In the genomic region with DNA sequence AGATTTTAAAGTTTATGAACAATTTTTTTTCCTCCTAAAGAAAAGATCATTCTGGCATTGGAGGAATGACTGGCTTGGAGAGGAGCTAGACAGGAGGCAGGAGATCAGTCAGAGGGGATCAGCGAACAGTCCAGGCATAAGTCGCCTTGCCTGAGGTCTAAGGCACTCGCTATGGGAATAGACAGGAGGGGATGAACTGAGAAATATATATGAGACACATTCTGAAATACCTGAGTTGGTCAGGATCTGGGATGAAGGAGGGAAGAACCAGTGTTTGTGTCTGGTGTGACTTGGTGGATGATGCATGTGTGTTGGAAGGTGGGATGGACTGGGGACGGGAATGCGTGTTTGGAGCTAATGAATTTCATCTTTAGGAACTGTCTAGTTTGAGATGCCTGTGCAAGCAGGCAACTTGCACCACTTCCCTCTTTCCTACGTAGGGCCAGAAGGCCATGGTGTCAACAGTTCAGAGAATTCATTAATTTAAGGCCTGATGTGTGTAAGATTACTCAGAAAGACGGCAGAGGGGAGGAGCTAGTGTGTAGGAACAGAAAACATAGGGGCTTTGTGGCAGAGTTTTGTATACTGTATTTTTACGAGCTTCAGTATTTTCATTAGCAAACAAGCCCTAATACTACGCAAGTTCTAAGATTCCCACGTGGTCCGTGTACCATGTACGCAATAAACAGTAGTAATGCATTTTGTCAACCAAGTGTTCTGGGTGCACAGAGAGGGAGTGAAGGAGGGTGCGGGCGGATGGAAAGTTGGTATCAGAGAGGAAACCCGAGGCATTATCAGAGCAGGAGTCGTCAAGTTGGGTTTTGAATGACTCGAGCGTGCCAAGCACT, we compare ENCODE assay signal across 8 cellular contexts. TPM values are rescaled to one million over a fixed set of nuclear protein-coding genes. Genes with fewer than 3 reads are reported as not detected.
A peak's percentile ranks its signal among the peaks of the same experiment; 100 is the strongest.
DNase-seq lines count a peak whose midpoint lies in the region; ATAC-seq and TF ChIP-seq lines count a peak whose summit lies in the region.

No MANE protein-coding gene starts in this region.

- no peaks in the 10 kb centered on the region for H3K27me3 ChIP-seq in GM23338 (ENCODE audit: insufficient read depth)

- DNase-seq in GDM1 (lab: John Stamatoyannopoulos, UW) (peak; percentile 27), GM23338 (ENCODE audit: low spot score) (no peak), NCI-H460 (ENCODE audit: extremely low read depth, low read depth) (peak; percentile 6), Right ventricle myocardium superior (no peak), retina (peak; percentile 10), iPS-NIHi7 (ENCODE audit: extremely low spot score) (no peak), DMS79 (lab: John Stamatoyannopoulos, UW) (no peak)
- DNase-seq in activated T-helper 2 cell treated with anti-CD3 and anti-CD28 coated beads, Interferon-gamma antibody, Interleukin-2, Interleukin-4, amounts not matched to agents 10 μg/mL and 5 μg/mL and 100 μg/mL, durations not matched to agents 14 hours and 24 hours and 36 hours (ENCODE audit: low spot score), result no peak

- H3F3A ChIP-seq in GM23338 (replicated peaks; ENCODE audit: low read depth), result 0 out of 2 replicates have a peak, but pooled peaks cover 9% of the 10 kb centered on the region

- peak; percentile 38 for ATAC-seq in GM23338
- peak; percentile 23 for ATAC-seq in Right ventricle myocardium superior (ENCODE audit: poor library complexity)

- H4K20me1 ChIP-seq in GM23338 (replicated peaks; ENCODE audit: insufficient read depth), result no peaks in the 10 kb centered on the region; the same call in 1 of the 2 replicates

- H3K4me3 ChIP-seq in GM23338, result peak overlapping the region; percentile 93

- H3K4me1 Mint-ChIP-seq in GM23338, result peaks cover 17% of the 10 kb centered on the region
- peaks cover 29% of the 10 kb centered on the region for H3K4me1 Mint-ChIP-seq in activated T-helper 2 cell treated with anti-CD3 and anti-CD28 coated beads, Interferon-gamma antibody, Interleukin-2, Interleukin-4, amounts not matched to agents 10 μg/mL and 5 μg/mL and 100 μg/mL, durations not matched to agents 14 hours and 24 hours and 36 hours (ENCODE audit: low read depth)

- TF ChIP-seq CTCF in GM23338 (conservative IDR thresholded peaks at IDR 0.05; ENCODE audit: low read depth in 2 of 2), result no peak

- peaks cover 4% of the 10 kb centered on the region for H3K27me3 Mint-ChIP-seq in GM23338 (ENCODE audit: insufficient read depth, low read depth, poor library complexity)
- no peaks in the 10 kb centered on the region for H3K27me3 Mint-ChIP-seq in activated T-helper 2 cell treated with anti-CD3 and anti-CD28 coated beads, Interferon-gamma antibody, Interleukin-2, Interleukin-4, amounts not matched to agents 10 μg/mL and 5 μg/mL and 100 μg/mL, durations not matched to agents 14 hours and 24 hours and 36 hours (ENCODE audit: low read depth)

- H3K9me2 ChIP-seq in GM23338 (ENCODE audit: insufficient read depth), result no peaks in the 10 kb centered on the region

- H3K79me2 ChIP-seq in GM23338 (replicated peaks; ENCODE audit: insufficient read depth), result peaks cover 22% of the 10 kb centered on the region

- intact Hi-C loops in activated T-helper 2 cell treated with anti-CD3 and anti-CD28 coated beads, Interferon-gamma antibody, Interleukin-2, Interleukin-4, amounts not matched to agents 10 μg/mL and 5 μg/mL and 100 μg/mL, durations not matched to agents 14 hours and 24 hours and 36 hours (cut with micrococcal nuclease), result loop anchor here (2.0 kb wide), 1 partner anchor 57 kb away; no protein-coding TSS in a partner anchor
- intact Hi-C loops in Right ventricle myocardium superior (cut with DNase I), result no loop called here

- no peak overlapping the region for H3K27ac Mint-ChIP-seq in GM23338
- peak overlapping the region; percentile 100 for H3K27ac Mint-ChIP-seq in activated T-helper 2 cell treated with anti-CD3 and anti-CD28 coated beads, Interferon-gamma antibody, Interleukin-2, Interleukin-4, amounts not matched to agents 10 μg/mL and 5 μg/mL and 100 μg/mL, durations not matched to agents 14 hours and 24 hours and 36 hours

- H3K27ac ChIP-seq in GM23338 (ENCODE audit: low read depth), result 0 out of 2 replicates have a peak overlapping the region, but pooled peaks have one; percentile 72

- H3K4me1 ChIP-seq in GM23338 (ENCODE audit: insufficient read depth), result peaks cover 19% of the 10 kb centered on the region

- peaks cover 22% of the 10 kb centered on the region; the same call in 2 of the 3 replicates for H3K36me3 Mint-ChIP-seq in GM23338 (ENCODE audit: low read depth)
- H3K36me3 Mint-ChIP-seq in activated T-helper 2 cell treated with anti-CD3 and anti-CD28 coated beads, Interferon-gamma antibody, Interleukin-2, Interleukin-4, amounts not matched to agents 10 μg/mL and 5 μg/mL and 100 μg/mL, durations not matched to agents 14 hours and 24 hours and 36 hours (ENCODE audit: low read depth), result peaks cover 23% of the 10 kb centered on the region

- H2AFZ ChIP-seq in GM23338, result peak overlapping the region; percentile 93

- peak overlapping the region; percentile 87 for H3K4me2 ChIP-seq in GM23338

- H3K36me3 ChIP-seq in GM23338 (ENCODE audit: insufficient read depth), result peaks cover 13% of the 10 kb centered on the region

- H3K4me3 Mint-ChIP-seq in GM23338, result peak overlapping the region; percentile 89
- peak overlapping the region; percentile 98 for H3K4me3 Mint-ChIP-seq in activated T-helper 2 cell treated with anti-CD3 and anti-CD28 coated beads, Interferon-gamma antibody, Interleukin-2, Interleukin-4, amounts not matched to agents 10 μg/mL and 5 μg/mL and 100 μg/mL, durations not matched to agents 14 hours and 24 hours and 36 hours (ENCODE audit: low read depth)

- no peaks in the 10 kb centered on the region for H3K9me3 Mint-ChIP-seq in GM23338
- no peaks in the 10 kb centered on the region for H3K9me3 Mint-ChIP-seq in activated T-helper 2 cell treated with anti-CD3 and anti-CD28 coated beads, Interferon-gamma antibody, Interleukin-2, Interleukin-4, amounts not matched to agents 10 μg/mL and 5 μg/mL and 100 μg/mL, durations not matched to agents 14 hours and 24 hours and 36 hours

TF ChIP-seq in GM23338, 12 proteins besides CTCF, POLR2A, EP300 and RAD21 (continues in another document):
- no peak for TF ChIP-seq ETS1 (IDR thresholded peaks at IDR 0.05)

RNA-seq across cellular contexts. Expression of gene HEATR6, which starts 0.8 kb away (rescaled TPM):
- total RNA-seq in GM23338 (2014; rRNA removed; shearing (Covaris generic)), result 20.7 and 28.1 TPM in 2 replicates
- polyA plus RNA-seq in GM23338 (2016; fragmentation: Nextera tagmentation; extraction: Ambion mirVana), result 8.4 and 9.8 TPM in 2 replicates
- total RNA-seq in NCI-H460 (2014; rRNA removed; shearing (Covaris generic)), result 21.1 and 23.7 TPM in 2 replicates
- polyA plus RNA-seq in NCI-H460 (2014; cell fraction: nucleus; rRNA removed), result 23.0 and 25.7 TPM in 2 replicates
- 35.1 and 37.1 TPM in 2 replicates for total RNA-seq in activated T-helper 2 cell treated with anti-CD3 and anti-CD28 coated beads, Interferon-gamma antibody, Interleukin-2, Interleukin-4, amounts not matched to agents 10 μg/mL and 5 μg/mL and 100 μg/mL, durations not matched to agents 14 hours and 24 hours and 36 hours
- total RNA-seq in Right ventricle myocardium superior, result 10.2 TPM

Comparison
In these comparisons a context has a peak if more than half of its experiments do, and no peak if none do; other contexts are left out.
1. DNase-seq: peak in GDM1 (single experiment), NCI-H460 (single experiment) and retina (single experiment); none in GM23338 (single experiment), activated T-helper 2 cell treated with anti-CD3 and anti-CD28 coated beads, Interferon-gamma antibody, Interleukin-2, Interleukin-4, amounts not matched to agents 10 μg/mL and 5 μg/mL and 100 μg/mL, durations not matched to agents 14 hours and 24 hours and 36 hours (single experiment), Right ventricle myocardium superior (single experiment), iPS-NIHi7 (single experiment) and DMS79 (single experiment).